In genomic region chr9:93133641-93134017, GRCh38 we compare ENCODE assay signal across 8 cellular contexts. TPM values are rescaled to one million over a fixed set of nuclear protein-coding genes. Genes with fewer than 3 reads are reported as not detected.
DNase-seq lines count a peak whose midpoint lies in the region; ATAC-seq and TF ChIP-seq lines count a peak whose summit lies in the region.

No MANE protein-coding gene starts in this region.

- peak; percentile 47 for ATAC-seq in GM19023 (IDR thresholded peaks at IDR 0.05; ENCODE audit: unreplicated experiment)
- ATAC-seq in HG03159 (IDR thresholded peaks at IDR 0.05; ENCODE audit: unreplicated experiment), result peak; percentile 45

- no peaks in the 10 kb centered on the region for H3K9me3 Mint-ChIP-seq in activated naive CD4-positive, alpha-beta T cell treated with anti-CD3 and anti-CD28 coated beads for 36 hours

- peaks cover 0 to 3% of the 10 kb centered on the region in 2 donors for H3K9me3 ChIP-seq in neuronal stem cell (replicated peaks in 1 of 2; ENCODE audit: control insufficient read depth in 2 of 2, insufficient read depth in 1 of 2, low read depth in 1 of 2, low read length in 2 of 2)

- H3K4ac ChIP-seq in neuronal stem cell (ENCODE audit: low read length), result peak overlapping the region; percentile 20

- peak overlapping the region; percentile 75 for H2BK5ac ChIP-seq in neuronal stem cell (ENCODE audit: low read length)

- H4K91ac ChIP-seq in neuronal stem cell (ENCODE audit: low read depth, low read length, poor library complexity), result no peak overlapping the region

- H2BK12ac ChIP-seq in neuronal stem cell (ENCODE audit: low read length), result no peak overlapping the region

- H4K8ac ChIP-seq in neuronal stem cell (ENCODE audit: low read depth, low read length), result no peak overlapping the region

- H3K4me1 Mint-ChIP-seq in activated naive CD4-positive, alpha-beta T cell treated with anti-CD3 and anti-CD28 coated beads for 36 hours (ENCODE audit: low read depth), result peaks cover 70% of the 10 kb centered on the region

- peak overlapping the region; percentile 73 to 91 for H3K4me3 ChIP-seq in neuronal stem cell (ENCODE audit: low read length in 2 of 2)

- intact Hi-C loops in activated naive CD4-positive, alpha-beta T cell treated with anti-CD3 and anti-CD28 coated beads for 36 hours (cut with micrococcal nuclease), result loop anchor here (1.0 to 5.0 kb wide), 5 partner anchors 13 to 1034 kb away; no protein-coding TSS in a partner anchor

- no peak overlapping the region for H2AK5ac ChIP-seq in neuronal stem cell (ENCODE audit: low read depth, low read length)

- H3K4me1 ChIP-seq in neuronal stem cell (ENCODE audit: control insufficient read depth in 2 of 2, insufficient read depth in 1 of 2, low read depth in 1 of 2, low read length in 2 of 2), result peaks cover 13 to 17% of the 10 kb centered on the region in 2 donors

- no peaks in the 10 kb centered on the region for H3K36me3 ChIP-seq in neuronal stem cell (replicated peaks in 1 of 2; ENCODE audit: control insufficient read depth in 2 of 2, insufficient read depth in 2 of 2, low read length in 2 of 2)

- H3K36me3 Mint-ChIP-seq in activated naive CD4-positive, alpha-beta T cell treated with anti-CD3 and anti-CD28 coated beads for 36 hours (ENCODE audit: low read depth), result peaks cover 20% of the 10 kb centered on the region

- peak overlapping the region; percentile 59 for H3K27ac ChIP-seq in neuronal stem cell (replicated peaks; ENCODE audit: low read length)

- H3K27me3 Mint-ChIP-seq in activated naive CD4-positive, alpha-beta T cell treated with anti-CD3 and anti-CD28 coated beads for 36 hours (ENCODE audit: low read depth), result no peaks in the 10 kb centered on the region

- H3K14ac ChIP-seq in neuronal stem cell (ENCODE audit: low read length), result no peak overlapping the region

- no peak overlapping the region for H2BK15ac ChIP-seq in neuronal stem cell (ENCODE audit: low read length)

- H2AFZ ChIP-seq in neuronal stem cell (ENCODE audit: low read length), result peak overlapping the region; percentile 98

- peak overlapping the region; percentile 94 for H3K18ac ChIP-seq in neuronal stem cell (ENCODE audit: low read length)

- peak overlapping the region; percentile 93 for H3K4me2 ChIP-seq in neuronal stem cell (ENCODE audit: insufficient read depth, low read length, poor library complexity, severe bottlenecking)

- peak overlapping the region; percentile 91 for H3K27ac Mint-ChIP-seq in activated naive CD4-positive, alpha-beta T cell treated with anti-CD3 and anti-CD28 coated beads for 36 hours

- DNase-seq in AG20443 (ENCODE audit: low spot score), result peak; percentile 93
- peak; percentile 69 for DNase-seq in activated naive CD4-positive, alpha-beta T cell treated with anti-CD3 and anti-CD28 coated beads for 36 hours
- peak; percentile 77 for DNase-seq in globus pallidus (ENCODE audit: low spot score)
- DNase-seq in neuronal stem cell (ENCODE audit: low spot score), result peak; percentile 59
- DNase-seq in ureter (ENCODE audit: low spot score), result peak; percentile 75

- H3K9ac ChIP-seq in neuronal stem cell (ENCODE audit: low read depth, low read length, poor library complexity), result peak overlapping the region; percentile 96

- H3K4me3 Mint-ChIP-seq in activated naive CD4-positive, alpha-beta T cell treated with anti-CD3 and anti-CD28 coated beads for 36 hours, result peak overlapping the region; percentile 94

- peaks cover 0 to 8% (median 8%) of the 10 kb centered on the region in 3 experiments for H3K27me3 ChIP-seq in neuronal stem cell (ENCODE audit: control insufficient read depth in 3 of 3, insufficient read depth in 3 of 3, low read depth in 1 of 3, low read length in 3 of 3)

- peaks cover 7% of the 10 kb centered on the region for H3K79me1 ChIP-seq in neuronal stem cell (ENCODE audit: low read depth, low read length)

- WGBS in neuronal stem cell (ENCODE audit: extremely low coverage in 2 of 2, insufficient read length in 2 of 2, insufficient replicate concordance in 1 of 2), 2 donors, result no CpG with 5 or more reads among the region's 37 CpGs

- peak overlapping the region; percentile 62 for H3K23ac ChIP-seq in neuronal stem cell (ENCODE audit: low read depth, low read length, poor library complexity)

- CTCF ChIA-PET in activated naive CD4-positive, alpha-beta T cell treated with anti-CD3 and anti-CD28 coated beads for 36 hours (lab: Charles Lee), result interaction anchor here (0.6 to 1.2 kb wide), 5 partner anchors 12 to 131 kb away, joined by 3 to 6 read pairs (median 3); no protein-coding TSS in a partner anchor

- no peak overlapping the region for H2BK120ac ChIP-seq in neuronal stem cell (ENCODE audit: low read depth, low read length)

TF ChIP-seq in PFSK-1, 5 proteins besides CTCF, POLR2A, EP300 and RAD21:
- peak; percentile 23; the same call in 1 of the 2 replicates for TF ChIP-seq SIN3A (IDR thresholded peaks at IDR 0.05; ENCODE audit: borderline replicate concordance, insufficient read depth, low read length)
- no peak for TF ChIP-seq TAF1 (IDR thresholded peaks at IDR 0.05; ENCODE audit: borderline replicate concordance, insufficient read depth, low read length)

RNA-seq across cellular contexts. Expression of gene NINJ1, which starts 0.4 kb away (rescaled TPM):
- polyA plus RNA-seq in PFSK-1 (2012; ENCODE audit: insufficient read length, low read depth), result 226 TPM
- total RNA-seq in activated naive CD4-positive, alpha-beta T cell treated with anti-CD3 and anti-CD28 coated beads for 36 hours, result 10 to 100 TPM; 93.9 to 96.9 TPM
- 36.0 TPM for polyA plus RNA-seq in neuronal stem cell (2013, experiment 1 of 2)
- polyA plus RNA-seq in neuronal stem cell (2013, experiment 2 of 2), result 35.7 TPM
- 32.1 TPM for total RNA-seq in ureter

RNA-seq across cellular contexts. Expression of gene CARD19, which starts 37.6 kb away (rescaled TPM):
- 99.9 TPM for polyA plus RNA-seq in PFSK-1 (2012; ENCODE audit: insufficient read length, low read depth)
- 10 to 100 TPM; 51.4 to 52.0 TPM for total RNA-seq in activated naive CD4-positive, alpha-beta T cell treated with anti-CD3 and anti-CD28 coated beads for 36 hours
- 23.2 TPM for polyA plus RNA-seq in neuronal stem cell (2013, experiment 1 of 2)
- 20.4 TPM for polyA plus RNA-seq in neuronal stem cell (2013, experiment 2 of 2)
- total RNA-seq in ureter, result 31.3 TPM

RNA-seq across cellular contexts. Expression of gene WNK2, which starts 50.3 kb away (rescaled TPM):
- 129 TPM for polyA plus RNA-seq in PFSK-1 (2012; ENCODE audit: insufficient read length, low read depth)
- total RNA-seq in activated naive CD4-positive, alpha-beta T cell treated with anti-CD3 and anti-CD28 coated beads for 36 hours, result 1 to 10 TPM; 5.2 to 5.8 TPM
- polyA plus RNA-seq in neuronal stem cell (2013, experiment 1 of 2), result 22.1 TPM
- 22.8 TPM for polyA plus RNA-seq in neuronal stem cell (2013, experiment 2 of 2)
- total RNA-seq in ureter, result 40.0 TPM

Comparison
In these comparisons a context has a peak if more than half of its experiments do, and no peak if none do; other contexts are left out.
1. Peak in every context shown above with its lines: DNase-seq, ATAC-seq, H3K4me3 ChIP-seq and H3K27ac ChIP-seq.